17 cellular contexts compared by ENCODE assay signal in genomic region chr2:207093234-207093633, GRCh38.
DNase-seq lines count a peak whose midpoint lies in the region; ATAC-seq, FAIRE-seq and TF ChIP-seq lines count a peak whose summit lies in the region.
"Had no signal": no experiment of that assay in that cellular context is flagged by ENCODE, and none has a peak within 500 bp of the region (broad histone marks: within the 10 kb centered on the region; RNA-seq: fewer than 3 reads in every experiment).

No MANE protein-coding gene starts in this region.

- H2AFZ ChIP-seq in H1 (ENCODE audit: low read length) = 0 out of 2 replicates have a peak overlapping the region, but pooled peaks have one; percentile 12
- H2AFZ ChIP-seq: GM23248 had no signal

- no peak overlapping the region for H3K14ac ChIP-seq in H1 (ENCODE audit: insufficient read length)

- no peak overlapping the region for H3K56ac ChIP-seq in H1 (replicated peaks; ENCODE audit: insufficient read length, low read depth, low read length)

- no peaks in the 10 kb centered on the region for H3K23me2 ChIP-seq in H1 (ENCODE audit: low read depth, low read length)

- H3K4ac ChIP-seq in H1 (replicated peaks; ENCODE audit: insufficient read length, low read depth, low read length) = peak overlapping the region; percentile 34

- no peak overlapping the region; the same call in none of the 2 replicates for H2BK20ac ChIP-seq in H1 (ENCODE audit: low read length)

- CTCF ChIA-PET in H1 (lab: Charles Lee; ENCODE audit: partially characterized antibody) = no interaction called here

- DNase-seq in ELF-1 (ENCODE audit: low read depth, low spot score) (peak; percentile 67), H7 (peak; percentile 48), H1 (ENCODE audit: low read depth in 1 of 2, low spot score in 2 of 2) (no peak), iPS-NIHi7 (ENCODE audit: extremely low spot score) (peak; percentile 52), hippocampal formation (lab: John Stamatoyannopoulos, UW) (no peak)
- DNase-seq in activated T-cell treated with anti-CD3 and anti-CD28 coated beads, Interleukin-2, amount 50 U/mL, for 72 hours = no peak
- DNase-seq: CD4-positive, alpha-beta memory T cell; DND-41; GM23248; NCI-H1105 treated with DMSO at 0.1 percent for 48 hours; NCI-H187 treated with DMSO at 0.1 percent for 48 hours; NCI-H82 had no signal

- no peak overlapping the region for H3K9ac ChIP-seq in H1 (replicated peaks in 1 of 4; ENCODE audit: extremely low read depth in 1 of 4, low read depth in 3 of 4, low read length in 3 of 4)
- H3K9ac ChIP-seq: GM23248 had no signal

- H3K9me3 Mint-ChIP-seq in activated T-cell treated with anti-CD3 and anti-CD28 coated beads, Interleukin-2, amount 50 U/mL, for 72 hours = peaks cover 0 to 4% of the 10 kb centered on the region in 2 donors
- H3K9me3 Mint-ChIP-seq: CD4-positive, alpha-beta memory T cell had no signal

- H4K8ac ChIP-seq in H1 (ENCODE audit: extremely low read depth, insufficient read depth, low read length) = peak overlapping the region; percentile 9; the same call in 1 of the 2 replicates

- H3K27ac Mint-ChIP-seq in activated T-cell treated with anti-CD3 and anti-CD28 coated beads, Interleukin-2, amount 50 U/mL, for 72 hours = no peak overlapping the region
- H3K27ac Mint-ChIP-seq: B cell had no signal

- H3K23ac ChIP-seq in H1 (ENCODE audit: insufficient read length) = no peak overlapping the region

- no peak for TF ChIP-seq RAD21 in H1 (IDR thresholded peaks at IDR 0.05 in 1 of 2, conservative IDR thresholded peaks at IDR 0.05 in 1 of 2; ENCODE audit: low read depth in 2 of 2, low read length in 2 of 2)

- H3K4me1 ChIP-seq in H1 (replicated peaks in 1 of 4; ENCODE audit: control insufficient read depth in 3 of 4, insufficient read depth in 4 of 4, low read length in 3 of 4) = peaks cover 4 to 32% (median 21%) of the 10 kb centered on the region in 4 experiments

- peak overlapping the region; percentile 89; the same call in 1 of the 2 replicates for H2BK5ac ChIP-seq in H1 (ENCODE audit: low read depth, low read length)

- peak overlapping the region; percentile 40 to 49 for H3K4me2 ChIP-seq in H1 (ENCODE audit: insufficient read depth in 1 of 2, low read depth in 2 of 2, low read length in 2 of 2)

- no peaks in the 10 kb centered on the region for H4K20me1 ChIP-seq in H1 (replicated peaks in 1 of 2; ENCODE audit: control insufficient read depth in 1 of 2, insufficient read depth in 2 of 2, low read length in 2 of 2)

- H3K27ac ChIP-seq in H1 (ENCODE audit: low read depth, low read length) = peak overlapping the region; percentile 25; the same call in 1 of the 2 replicates
- H3K27ac ChIP-seq: GM23248 had no signal

- peaks cover 2 to 5% of the 10 kb centered on the region in 2 donors for H3K36me3 Mint-ChIP-seq in activated T-cell treated with anti-CD3 and anti-CD28 coated beads, Interleukin-2, amount 50 U/mL, for 72 hours (ENCODE audit: insufficient read depth in 2 of 2)

- peak overlapping the region; percentile 77 for H2BK120ac ChIP-seq in H1 (replicated peaks; ENCODE audit: low read depth, low read length)

- TF ChIP-seq EP300 in H1 (IDR thresholded peaks at IDR 0.05; ENCODE audit: borderline replicate concordance in 1 of 2, low read depth in 2 of 2, low read length in 2 of 2) = no peak

- POLR2A ChIA-PET in H1 (lab: Charles Lee; ENCODE audit: partially characterized antibody) = no interaction called here

- H3K79me2 ChIP-seq in H1 (ENCODE audit: control insufficient read depth in 1 of 2, insufficient read depth in 2 of 2, low read length in 2 of 2) = peaks cover 0 to 9% of the 10 kb centered on the region in 2 experiments; a peak in 1 of 4 replicates

- H3K4me3 Mint-ChIP-seq in activated T-cell treated with anti-CD3 and anti-CD28 coated beads, Interleukin-2, amount 50 U/mL, for 72 hours = no peak overlapping the region
- H3K4me3 Mint-ChIP-seq: B cell had no signal

- peak overlapping the region; percentile 53; the same call in 1 of the 2 replicates for H3K18ac ChIP-seq in H1 (ENCODE audit: extremely low read depth, low read length)

- H3K27me3 ChIP-seq in H7 (ENCODE audit: control insufficient read depth, insufficient read depth, low read length) (no peaks in the 10 kb centered on the region), H1 (replicated peaks in 1 of 4; ENCODE audit: control insufficient read depth in 3 of 4, extremely low read depth in 1 of 4, insufficient read depth in 3 of 4, low read length in 3 of 4) (no peaks in the 10 kb centered on the region)

- ATAC-seq in HG02970 (IDR thresholded peaks at IDR 0.05; ENCODE audit: low FRiP score, unreplicated experiment) = no peak
- ATAC-seq in activated T-cell treated with anti-CD3 and anti-CD28 coated beads, Interleukin-2, amount 50 U/mL, for 72 hours (replicated peaks in 1 of 2) = no peak
- ATAC-seq: Panc1, Right ventricle myocardium inferior had no signal

- TF ChIP-seq CTCF in H1 (IDR thresholded peaks at IDR 0.05; ENCODE audit: control extremely low read depth in 1 of 3, insufficient read depth in 1 of 3, low read depth in 1 of 3, low read length in 3 of 3) = no peak

- no peaks in the 10 kb centered on the region for H3K9me3 ChIP-seq in H1 (ENCODE audit: insufficient read depth in 2 of 2, low read depth in 1 of 2, low read length in 1 of 2)

- peaks cover 45% of the 10 kb centered on the region for H3K4me1 Mint-ChIP-seq in activated T-cell treated with anti-CD3 and anti-CD28 coated beads, Interleukin-2, amount 50 U/mL, for 72 hours (ENCODE audit: low read depth)

- H2BK15ac ChIP-seq in H1 (ENCODE audit: low read length) = no peak overlapping the region

- H3K4me3 ChIP-seq in H7 (ENCODE audit: insufficient read depth, low read depth, low read length) (no peak overlapping the region), H1 (ENCODE audit: extremely low read depth in 1 of 4, insufficient read depth in 2 of 4, low read depth in 3 of 4, low read length in 4 of 4) (peak overlapping the region in 1 of 4 experiments; percentile 42; a peak in 1 of 8 replicates)
- H3K4me3 ChIP-seq: GM23248 had no signal

- H3K36me3 ChIP-seq in H7 (replicated peaks; ENCODE audit: control insufficient read depth, insufficient read depth, low read length) (no peaks in the 10 kb centered on the region), H1 (ENCODE audit: control insufficient read depth in 2 of 4, insufficient read depth in 4 of 4, low read length in 3 of 4) (no peaks in the 10 kb centered on the region)

- H2BK12ac ChIP-seq in H1 (ENCODE audit: low read depth, low read length) = peak overlapping the region; percentile 39

- peak overlapping the region; percentile 25 for H4K5ac ChIP-seq in H1 (ENCODE audit: insufficient read length, low read depth, low read length)

- 21% methylated on average over 6 of the region's 6 CpGs; no CpG with 5 or more reads in 1 of the 2 experiments for WGBS in H1 (ENCODE audit: extremely low coverage in 1 of 2, insufficient coverage in 1 of 2, insufficient read length in 1 of 2, insufficient replicate concordance in 2 of 2, low coverage in 1 of 2, low lambda C conversion rate in 2 of 2, missing lambda C conversion rate in 1 of 2), 2 experiments

- peak; percentile 28 for FAIRE-seq in H1 (lab: Jason Lieb, UNC)
- FAIRE-seq: D721Med had no signal

- TF ChIP-seq POLR2A in H1 (IDR thresholded peaks at IDR 0.05; ENCODE audit: control extremely low read depth in 1 of 2, low read depth in 2 of 2, low read length in 2 of 2) = no peak

- H2AK5ac ChIP-seq in H1 (ENCODE audit: low read depth, low read length) = no peak overlapping the region

- no peaks in the 10 kb centered on the region for H3K27me3 Mint-ChIP-seq in activated T-cell treated with anti-CD3 and anti-CD28 coated beads, Interleukin-2, amount 50 U/mL, for 72 hours (ENCODE audit: low read depth)
- H3K27me3 Mint-ChIP-seq: B cell; CD4-positive, alpha-beta memory T cell had no signal

- H3K79me1 ChIP-seq in H1 (ENCODE audit: low read depth, low read length) = no peaks in the 10 kb centered on the region

- peak overlapping the region; percentile 61 for H4K91ac ChIP-seq in H1 (replicated peaks; ENCODE audit: insufficient read length, low read length)

TF ChIP-seq in H1, 55 proteins besides CTCF, POLR2A, EP300 and RAD21 (continues in another document):
- TF ChIP-seq CBX5 (IDR thresholded peaks at IDR 0.05; ENCODE audit: low read depth, low read length) (no peak), GTF2F1 (IDR thresholded peaks at IDR 0.05; ENCODE audit: borderline replicate concordance, low read depth, low read length) (no peak), SP1 (IDR thresholded peaks at IDR 0.05; ENCODE audit: low read depth, low read length) (no peak), ATF3 (IDR thresholded peaks at IDR 0.05; ENCODE audit: insufficient read depth, low read depth, low read length) (no peak), RFX5 (IDR thresholded peaks at IDR 0.05; ENCODE audit: borderline replicate concordance, low read depth, low read length) (no peak), EGR1 (IDR thresholded peaks at IDR 0.05; ENCODE audit: borderline replicate concordance, low read depth, low read length) (no peak), EZH2 (IDR thresholded peaks at IDR 0.05; ENCODE audit: low read depth, low read length, severe bottlenecking) (no peak), TBP (IDR thresholded peaks at IDR 0.05; ENCODE audit: low read depth, low read length) (peak; percentile 41), ASH2L (IDR thresholded peaks at IDR 0.05; ENCODE audit: low read length) (peak; percentile 49), KDM5A (IDR thresholded peaks at IDR 0.05; ENCODE audit: low read length) (no peak), HDAC6 (IDR thresholded peaks at IDR 0.05; ENCODE audit: low read depth, low read length) (no peak), KDM1A (IDR thresholded peaks at IDR 0.05; ENCODE audit: borderline replicate concordance, low read length) (peak; percentile 61; the same call in 1 of the 2 replicates), RNF2 (IDR thresholded peaks at IDR 0.05; ENCODE audit: borderline replicate concordance, low read depth, low read length, missing control alignments, poor library complexity, severe bottlenecking) (no peak), MAX (IDR thresholded peaks at IDR 0.05) (peak; percentile 84), CHD2 (IDR thresholded peaks at IDR 0.05; ENCODE audit: low read length) (no peak), MAFK (IDR thresholded peaks at IDR 0.05; ENCODE audit: low read depth, low read length) (no peak), SP4 (IDR thresholded peaks at IDR 0.05; ENCODE audit: low read length) (no peak), TEAD4 (IDR thresholded peaks at IDR 0.05; ENCODE audit: low read depth, low read length) (0 out of 2 replicates have a peak, but pooled peaks have one; percentile 6), SP2 (IDR thresholded peaks at IDR 0.05; ENCODE audit: low read length) (no peak)

Comparison
In these comparisons a context has a peak if more than half of its experiments do, and no peak if none do; other contexts are left out.
1. DNase-seq: peak in ELF-1 (single experiment), H7 (single experiment) and iPS-NIHi7 (single experiment); none in H1 (0 of 2), hippocampal formation (0 of 2) and activated T-cell treated with anti-CD3 and anti-CD28 coated beads, Interleukin-2, amount 50 U/mL, for 72 hours (0 of 2).